Comparison of ENCODE assay signal across 21 cellular contexts in the genomic region with DNA sequence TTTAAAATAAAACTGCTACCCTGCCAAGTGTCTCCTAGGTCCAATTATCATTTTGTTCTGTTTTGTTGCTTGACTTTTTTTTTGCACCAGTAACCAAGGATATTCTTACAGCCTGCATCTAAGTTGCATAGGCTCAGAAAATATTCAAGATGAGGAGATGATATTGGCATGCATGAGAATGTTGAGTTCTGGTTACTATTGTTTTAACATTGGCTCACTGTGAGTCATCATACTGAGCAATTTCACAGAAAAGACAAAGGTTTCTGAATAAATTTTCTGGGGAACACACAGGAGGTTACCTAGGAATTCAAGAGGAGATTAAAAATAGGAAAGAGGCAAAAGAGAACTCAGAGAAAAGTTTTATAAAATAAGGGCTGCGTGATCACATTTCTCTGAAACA.
DNase-seq lines count a peak whose midpoint lies in the region; TF ChIP-seq lines count a peak whose summit lies in the region.
"Had no signal": no experiment of that assay in that cellular context is flagged by ENCODE, and none has a peak within 500 bp of the region (broad histone marks: within the 10 kb centered on the region; RNA-seq: fewer than 3 reads in every experiment).

No MANE protein-coding gene starts in this region.

- no peaks in the 10 kb centered on the region for H3K4me1 ChIP-seq in right atrium auricular region
- H3K4me1 ChIP-seq: colonic mucosa had no signal

- H3K4me3 ChIP-seq in choroid plexus epithelial cell (ENCODE audit: low read depth, low read length) (no peak overlapping the region), kidney epithelial cell (ENCODE audit: low read depth, low read length) (no peak overlapping the region), right atrium auricular region (no peak overlapping the region)
- H3K4me3 ChIP-seq: colonic mucosa, PC-9, thoracic aorta had no signal

- H3K27ac ChIP-seq in right atrium auricular region, result no peak overlapping the region
- H3K27ac ChIP-seq: C4-2B, colonic mucosa, PC-9, thoracic aorta had no signal

- TF ChIP-seq CTCF in choroid plexus epithelial cell (conservative IDR thresholded peaks at IDR 0.05; ENCODE audit: low read depth, low read length) (no peak), kidney epithelial cell (IDR thresholded peaks at IDR 0.05; ENCODE audit: insufficient read depth, low read length, poor library complexity, severe bottlenecking) (no peak), right atrium auricular region (IDR thresholded peaks at IDR 0.05) (no peak)

- no peaks in the 10 kb centered on the region for H3K36me3 ChIP-seq in kidney epithelial cell (ENCODE audit: control insufficient read depth, insufficient read depth, low read length)
- no peaks in the 10 kb centered on the region for H3K36me3 ChIP-seq in right atrium auricular region
- H3K36me3 ChIP-seq: colonic mucosa, thoracic aorta had no signal

- DNase-seq in LHCN-M2 (ENCODE audit: low read depth), result peak; percentile 86
- DNase-seq in choroid plexus epithelial cell (ENCODE audit: low read depth), result peak; percentile 89
- DNase-seq in kidney epithelial cell (ENCODE audit: low read depth), result peak; percentile 85
- peak; percentile 74 for DNase-seq in stromal cell of bone marrow (ENCODE audit: low read depth)
- DNase-seq in NCI-H2196 treated with DMSO at 0.1 percent for 48 hours (lab: John Stamatoyannopoulos, UW; ENCODE audit: unreplicated experiment), result no peak
- no peak for DNase-seq in amygdala (lab: John Stamatoyannopoulos, UW)
- no peak for DNase-seq in right atrium auricular region (ENCODE audit: low spot score)
- DNase-seq: activated CD4-positive, alpha-beta T cell treated with anti-CD3 and anti-CD28 coated beads, Interleukin-2, amount 50 U/mL, for 4 hours; activated naive CD8-positive, alpha-beta T cell treated with anti-CD3 and anti-CD28 coated beads, Interleukin-2, amount 10 ng/mL, durations not matched to agents 7 days and 5 days; activated T-cell treated with anti-CD3 and anti-CD28 coated beads, Interleukin-2, amount 50 U/mL, for 48 hours; colonic mucosa; DMS79; GOT3; left ventricle myocardium superior; naive thymus-derived CD8-positive, alpha-beta T cell; NCI-H187; NCI-H524; PC-9; stimulated activated CD4-positive, alpha-beta T cell treated with anti-CD3 and anti-CD28 coated beads, Interleukin-1b, Interleukin-23, amount 100 ng/mL, for 48 hours had no signal

- peaks cover 0 to 7% of the 10 kb centered on the region in 2 donors for H3K9me3 ChIP-seq in right atrium auricular region
- H3K9me3 ChIP-seq: colonic mucosa, thoracic aorta had no signal

- H3K27me3 ChIP-seq in kidney epithelial cell (ENCODE audit: control insufficient read depth, insufficient read depth, low read length), result no peaks in the 10 kb centered on the region
- H3K27me3 ChIP-seq in right atrium auricular region, result no peaks in the 10 kb centered on the region
- H3K27me3 ChIP-seq: colonic mucosa had no signal

Comparison
In these comparisons a context has a peak if more than half of its experiments do, and no peak if none do; other contexts are left out.
1. DNase-seq: peak in LHCN-M2 (single experiment), choroid plexus epithelial cell (single experiment), kidney epithelial cell (single experiment) and stromal cell of bone marrow (single experiment); none in NCI-H2196 treated with DMSO at 0.1 percent for 48 hours (single experiment), amygdala (0 of 56) and right atrium auricular region (single experiment).